ENCODE assay signal across 8 cellular contexts in the genomic region with DNA sequence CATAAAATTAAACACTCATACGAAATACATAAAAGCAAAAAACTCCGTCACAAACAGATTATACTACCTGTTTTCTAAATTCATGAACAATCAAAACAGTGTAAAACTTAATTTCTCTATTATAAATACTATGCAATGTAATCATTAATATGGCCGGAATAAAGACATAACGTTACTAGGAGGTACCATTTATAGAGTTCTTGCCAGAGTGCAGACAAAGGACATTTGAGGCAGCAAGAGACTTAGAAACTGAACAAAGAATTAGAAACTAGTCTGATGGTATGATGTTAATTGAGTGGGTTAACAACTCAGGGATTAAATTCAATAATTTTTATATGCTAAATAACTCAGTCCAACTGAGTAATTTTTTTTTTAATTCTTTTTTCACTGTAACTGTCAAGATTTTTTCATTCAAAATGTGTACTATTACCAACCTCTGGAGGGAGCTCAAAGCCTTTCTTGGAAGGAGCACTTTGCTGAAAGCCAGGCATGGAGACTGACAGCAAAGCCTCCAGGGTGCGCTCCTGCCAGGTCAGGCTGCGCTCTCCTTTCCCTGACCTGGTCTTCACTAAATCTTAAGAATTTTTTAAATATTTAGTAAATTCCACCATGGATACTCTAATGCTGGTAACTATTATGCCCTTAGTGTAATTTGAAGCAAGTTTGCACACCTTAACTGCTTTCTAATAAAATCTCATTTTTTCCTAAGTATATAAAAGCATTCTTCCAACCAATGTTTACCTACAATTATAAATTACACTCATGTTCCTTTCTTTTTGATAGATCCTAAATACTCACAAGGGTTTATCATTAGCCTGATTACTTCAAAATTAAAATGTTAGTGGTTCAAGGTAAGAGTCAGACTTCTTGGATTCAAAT. TPM values are rescaled to one million over a fixed set of nuclear protein-coding genes. Genes with fewer than 3 reads are reported as not detected.
DNase-seq lines count a peak whose midpoint lies in the region; ATAC-seq, FAIRE-seq and TF ChIP-seq lines count a peak whose summit lies in the region.

No MANE protein-coding gene starts in this region.

- H3K9me3 ChIP-seq in OCI-LY7 (ENCODE audit: low read length) (no peaks in the 10 kb centered on the region), ovary (no peaks in the 10 kb centered on the region)

- DNase-seq in Daoy (ENCODE audit: low read depth) (peak; percentile 73), HuH-7 (ENCODE audit: low spot score) (peak; percentile 53), OCI-LY7 (ENCODE audit: low spot score) (peak; percentile 72), frontal cortex (ENCODE audit: low spot score in 2 of 2) (peak; percentile 17 to 65), ovary (peak; percentile 11 to 38 (median 36))
- DNase-seq in activated gamma-delta T cell treated with anti-CD3 and anti-CD28 coated beads, Interleukin-2, amount 50 U/mL, for 16 hours (ENCODE audit: low read depth), result peak; percentile 19

- H3K4me1 ChIP-seq in OCI-LY7 (ENCODE audit: insufficient read depth, low read length, poor library complexity, severe bottlenecking) (no peaks in the 10 kb centered on the region), ovary (ENCODE audit: insufficient read depth) (no peaks in the 10 kb centered on the region)

- TF ChIP-seq CTCF in OCI-LY7 (conservative IDR thresholded peaks at IDR 0.05; ENCODE audit: low read length), result peak; percentile 92
- peak in 2 of 3 donors; percentile 22 to 38 for TF ChIP-seq CTCF in ovary (IDR thresholded peaks at IDR 0.05)

- intact Hi-C loops in OCI-LY7 (cut with micrococcal nuclease; ENCODE audit: unreplicated experiment) (loop anchor here (1.0 to 5.0 kb wide), 2 partner anchors 62 to 143 kb away; no protein-coding TSS in a partner anchor), ovary (cut with DNase I) (no loop called here)

- CTCF ChIA-PET in OCI-LY7 (lab: Charles Lee; ENCODE audit: unreplicated experiment), result no interaction called here

- peak; percentile 74 for ATAC-seq in GM21526 (IDR thresholded peaks at IDR 0.05; ENCODE audit: low FRiP score, unreplicated experiment)
- ATAC-seq in HG03025 (IDR thresholded peaks at IDR 0.05; ENCODE audit: low FRiP score, unreplicated experiment), result no peak

- H3K36me3 ChIP-seq in OCI-LY7 (ENCODE audit: insufficient read depth, low read length), result no peaks in the 10 kb centered on the region
- H3K36me3 ChIP-seq in ovary, result no peaks in the 10 kb centered on the region

- no peak overlapping the region for H2AFZ ChIP-seq in OCI-LY7 (ENCODE audit: low read length)

- no peaks in the 10 kb centered on the region for H4K20me1 ChIP-seq in OCI-LY7 (ENCODE audit: insufficient read depth, low read length)

- WGBS in ovary, 3 donors, result 63 to 66% (median 65%) methylated on average over 6 of the region's 6 CpGs

- POLR2A ChIA-PET in OCI-LY7 (lab: Charles Lee), result interaction anchor here (0.5 to 0.9 kb wide), 3 partner anchors 13 to 147 kb away, joined by 3 to 4 read pairs (median 3); no protein-coding TSS in a partner anchor

- H3K27ac ChIP-seq in OCI-LY7 (ENCODE audit: low read depth, low read length, poor library complexity, severe bottlenecking), result no peak overlapping the region
- H3K27ac ChIP-seq in ovary, result no peak overlapping the region

- TF ChIP-seq POLR2A in ovary (IDR thresholded peaks at IDR 0.05), result no peak

- no peak overlapping the region for H3K4me2 ChIP-seq in OCI-LY7 (ENCODE audit: low read length)

- H3K9me2 ChIP-seq in OCI-LY7 (ENCODE audit: insufficient read depth, low read length), result no peaks in the 10 kb centered on the region

- no peaks in the 10 kb centered on the region for H3K27me3 ChIP-seq in ovary

- peak; percentile 96 for FAIRE-seq in frontal cortex (lab: Jason Lieb, UNC)

- no peak for TF ChIP-seq EP300 in ovary (IDR thresholded peaks at IDR 0.05)

- H3K79me2 ChIP-seq in OCI-LY7 (ENCODE audit: insufficient read depth, low read depth, low read length), result no peaks in the 10 kb centered on the region

- BruUV-seq in OCI-LY7 (replicated peaks; lab: Mats Ljungman, UMichigan), result no TSS peak

- H3K4me3 ChIP-seq in OCI-LY7 (ENCODE audit: low read depth, low read length, poor library complexity, severe bottlenecking) (no peak overlapping the region), ovary (no peak overlapping the region)

RNA-seq across cellular contexts. Expression of a gene that starts 34.1 kb away (rescaled TPM):
- total RNA-seq in Daoy (2014; rRNA removed; shearing (Covaris generic)), result 15.6 and 17.8 TPM in 2 replicates
- total RNA-seq in OCI-LY7 (2014; rRNA removed; shearing (Covaris generic)), result 0.05 and 0.06 TPM in 2 replicates
- total RNA-seq in OCI-LY7 (2022), result 1.5 and 2.2 TPM in 2 replicates
- 25.7 TPM for total RNA-seq in frontal cortex
- 10 to 100 TPM; 12.3 to 19.3 (median 15.2) TPM for total RNA-seq in ovary
- polyA plus RNA-seq in ovary, result 1 to 10 TPM; 7.1 to 10.0 TPM

RNA-seq across cellular contexts. Expression of a gene that starts 54.0 kb away (rescaled TPM):
- 4.8 and 7.9 TPM in 2 replicates for total RNA-seq in Daoy (2014; rRNA removed; shearing (Covaris generic))
- total RNA-seq in OCI-LY7 (2014; rRNA removed; shearing (Covaris generic)), result 16.3 and 21.1 TPM in 2 replicates
- total RNA-seq in OCI-LY7 (2022) (26.3 and 32.9 TPM in 2 replicates), frontal cortex (10.6 TPM), ovary (10 to 100 TPM; 11.9 to 21.0 (median 16.8) TPM)
- 10 to 100 TPM in 1 of 2 donors, 1 to 10 TPM in 1; 9.6 to 30.1 TPM for polyA plus RNA-seq in ovary

RNA-seq across cellular contexts. Expression of a gene that starts 56.7 kb away (rescaled TPM):
- total RNA-seq in Daoy (2014; rRNA removed; shearing (Covaris generic)), result 0.29 and 0.30 TPM in 2 replicates
- not detected in 2 replicates for total RNA-seq in OCI-LY7 (2014; rRNA removed; shearing (Covaris generic))
- total RNA-seq in OCI-LY7 (2022), result not detected in 2 replicates
- 1.6 TPM for total RNA-seq in frontal cortex
- 1 to 10 TPM in 2 of 7 donors, under 1 TPM in 5; 0.34 to 2.5 (median 0.60) TPM for total RNA-seq in ovary
- 1 to 10 TPM; 1.4 to 2.2 TPM for polyA plus RNA-seq in ovary

Comparison
In these comparisons a context has a peak if more than half of its experiments do, and no peak if none do; other contexts are left out.
1. DNase-seq: peak in every context shown above with its lines; median percentile 73 in Daoy; 72 in OCI-LY7; 53 in HuH-7; 41 in frontal cortex; 36 in ovary; 19 in activated gamma-delta T cell treated with anti-CD3 and anti-CD28 coated beads, Interleukin-2, amount 50 U/mL, for 16 hours.